In the genomic region with DNA sequence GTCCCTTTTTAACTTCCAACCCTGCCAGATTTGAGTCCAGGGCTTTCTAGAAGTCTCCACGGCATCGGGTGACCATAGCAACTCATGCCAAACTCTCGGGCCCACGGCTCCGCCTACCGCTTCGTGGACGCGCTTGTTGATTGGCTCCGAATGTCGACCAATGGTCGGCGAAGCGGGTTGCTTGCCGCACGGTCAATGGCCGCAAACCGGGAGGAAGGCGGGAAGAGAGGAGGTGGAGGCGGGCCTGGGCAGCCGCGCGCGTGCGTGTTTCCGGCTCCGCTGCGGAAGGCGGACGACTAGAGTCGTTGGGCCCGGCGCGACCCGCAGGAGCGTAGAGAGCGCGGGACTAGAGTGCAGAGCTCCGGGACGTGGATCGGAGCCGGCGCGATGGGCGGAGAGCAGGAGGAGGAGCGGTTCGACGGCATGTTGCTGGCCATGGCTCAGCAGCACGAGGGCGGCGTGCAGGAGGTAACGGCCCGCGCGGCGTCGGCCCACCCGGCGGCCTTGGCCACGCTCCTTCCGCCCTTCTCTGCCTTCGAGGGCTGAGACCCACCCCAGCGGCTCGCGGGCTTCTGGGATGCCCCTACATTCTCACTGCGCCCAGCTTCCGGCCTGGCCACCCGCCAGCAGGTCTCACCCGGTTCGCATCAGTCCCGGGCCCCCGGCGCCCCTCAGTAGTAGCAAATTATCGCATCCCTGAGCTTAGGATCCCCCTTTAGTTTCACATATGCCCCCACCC, we compare ENCODE assay signal across 8 cellular contexts.
DNase-seq lines count a peak whose midpoint lies in the region; ATAC-seq and TF ChIP-seq lines count a peak whose summit lies in the region.

A gene (plus strand): TSS at position 282 of the 739 bp plus-strand sequence. CDS start 106 bp downstream, at position 388.

- H3K27me3 ChIP-seq in GM06990 (replicated peaks; ENCODE audit: control insufficient read depth, insufficient read depth, low read length) = no peaks in the 10 kb centered on the region

- peaks cover 8% of the 10 kb centered on the region for H3K36me3 ChIP-seq in GM06990 (ENCODE audit: control insufficient read depth, insufficient read depth, low read length)

- H3K9me3 Mint-ChIP-seq in activated naive CD4-positive, alpha-beta T cell treated with anti-CD3 and anti-CD28 coated beads, Interleukin-2, amount 50 U/mL, for 24 hours = no peaks in the 10 kb centered on the region

- TF ChIP-seq CTCF in GM06990 (IDR thresholded peaks at IDR 0.05; ENCODE audit: insufficient read depth, low read length, poor library complexity, severe bottlenecking) = no peak

- H3K4me1 Mint-ChIP-seq in activated naive CD4-positive, alpha-beta T cell treated with anti-CD3 and anti-CD28 coated beads, Interleukin-2, amount 50 U/mL, for 24 hours = peaks cover 34% of the 10 kb centered on the region

- H3K4me3 Mint-ChIP-seq in activated naive CD4-positive, alpha-beta T cell treated with anti-CD3 and anti-CD28 coated beads, Interleukin-2, amount 50 U/mL, for 24 hours = peak within 1 kb of the TSS; percentile 97

- peak within 1 kb of the TSS; percentile 98 for H3K27ac Mint-ChIP-seq in activated naive CD4-positive, alpha-beta T cell treated with anti-CD3 and anti-CD28 coated beads, Interleukin-2, amount 50 U/mL, for 24 hours

- H3K27me3 Mint-ChIP-seq in activated naive CD4-positive, alpha-beta T cell treated with anti-CD3 and anti-CD28 coated beads, Interleukin-2, amount 50 U/mL, for 24 hours = no peaks in the 10 kb centered on the region

- H3K4me3 ChIP-seq in GM06990 (replicated peaks; ENCODE audit: low read depth, low read length) = peak within 1 kb of the TSS; percentile 89

- H3K36me3 Mint-ChIP-seq in activated naive CD4-positive, alpha-beta T cell treated with anti-CD3 and anti-CD28 coated beads, Interleukin-2, amount 50 U/mL, for 24 hours = peaks cover 12% of the 10 kb centered on the region

- ATAC-seq in HG02588 (IDR thresholded peaks at IDR 0.05; ENCODE audit: unreplicated experiment) (peak; percentile 91), SK-N-SH treated with all-trans-retinoic acid at 6 μM for 48 hours (peak; percentile 98)

- DNase-seq in GM06990 (ENCODE audit: extremely low read depth, insufficient read length) (peak; percentile 98), NCI-H1092 (lab: John Stamatoyannopoulos, UW) (peak; percentile 99), germinal center (ENCODE audit: low spot score) (peak; percentile 97), non-pigmented ciliary epithelial cell (ENCODE audit: low read depth) (peak; percentile 87), superior temporal gyrus (ENCODE audit: extremely low spot score) (peak; percentile 99)

TF ChIP-seq in SK-N-SH treated with all-trans-retinoic acid at 6 μM for 48 hours, 23 proteins besides CTCF, POLR2A, EP300 and RAD21:
- TF ChIP-seq, protein P1, sequence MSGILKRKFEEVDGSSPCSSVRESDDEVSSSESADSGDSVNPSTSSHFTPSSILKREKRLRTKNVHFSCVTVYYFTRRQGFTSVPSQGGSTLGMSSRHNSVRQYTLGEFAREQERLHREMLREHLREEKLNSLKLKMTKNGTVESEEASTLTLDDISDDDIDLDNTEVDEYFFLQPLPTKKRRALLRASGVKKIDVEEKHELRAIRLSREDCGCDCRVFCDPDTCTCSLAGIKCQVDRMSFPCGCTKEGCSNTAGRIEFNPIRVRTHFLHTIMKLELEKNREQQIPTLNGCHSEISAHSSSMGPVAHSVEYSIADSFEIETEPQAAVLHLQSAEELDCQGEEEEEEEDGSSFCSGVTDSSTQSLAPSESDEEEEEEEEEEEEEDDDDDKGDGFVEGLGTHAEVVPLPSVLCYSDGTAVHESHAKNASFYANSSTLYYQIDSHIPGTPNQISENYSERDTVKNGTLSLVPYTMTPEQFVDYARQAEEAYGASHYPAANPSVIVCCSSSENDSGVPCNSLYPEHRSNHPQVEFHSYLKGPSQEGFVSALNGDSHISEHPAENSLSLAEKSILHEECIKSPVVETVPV (CRISPR knock-in tag; IDR thresholded peaks at IDR 0.05) = no peak
- no peak for TF ChIP-seq TCF4 (CRISPR knock-in tag; IDR thresholded peaks at IDR 0.05; ENCODE audit: borderline replicate concordance)
- TF ChIP-seq ZNF8 (CRISPR knock-in tag; IDR thresholded peaks at IDR 0.05) = no peak
- TF ChIP-seq, protein P2, sequence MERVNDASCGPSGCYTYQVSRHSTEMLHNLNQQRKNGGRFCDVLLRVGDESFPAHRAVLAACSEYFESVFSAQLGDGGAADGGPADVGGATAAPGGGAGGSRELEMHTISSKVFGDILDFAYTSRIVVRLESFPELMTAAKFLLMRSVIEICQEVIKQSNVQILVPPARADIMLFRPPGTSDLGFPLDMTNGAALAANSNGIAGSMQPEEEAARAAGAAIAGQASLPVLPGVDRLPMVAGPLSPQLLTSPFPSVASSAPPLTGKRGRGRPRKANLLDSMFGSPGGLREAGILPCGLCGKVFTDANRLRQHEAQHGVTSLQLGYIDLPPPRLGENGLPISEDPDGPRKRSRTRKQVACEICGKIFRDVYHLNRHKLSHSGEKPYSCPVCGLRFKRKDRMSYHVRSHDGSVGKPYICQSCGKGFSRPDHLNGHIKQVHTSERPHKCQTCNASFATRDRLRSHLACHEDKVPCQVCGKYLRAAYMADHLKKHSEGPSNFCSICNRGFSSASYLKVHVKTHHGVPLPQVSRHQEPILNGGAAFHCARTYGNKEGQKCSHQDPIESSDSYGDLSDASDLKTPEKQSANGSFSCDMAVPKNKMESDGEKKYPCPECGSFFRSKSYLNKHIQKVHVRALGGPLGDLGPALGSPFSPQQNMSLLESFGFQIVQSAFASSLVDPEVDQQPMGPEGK (CRISPR knock-in tag; IDR thresholded peaks at IDR 0.05; ENCODE audit: borderline replicate concordance) = no peak
- no peak for TF ChIP-seq ZNF70 (CRISPR knock-in tag; IDR thresholded peaks at IDR 0.05)
- TF ChIP-seq ZNF565 (CRISPR knock-in tag; conservative IDR thresholded peaks at IDR 0.05; ENCODE audit: low read depth) = no peak
- TF ChIP-seq, protein P3, sequence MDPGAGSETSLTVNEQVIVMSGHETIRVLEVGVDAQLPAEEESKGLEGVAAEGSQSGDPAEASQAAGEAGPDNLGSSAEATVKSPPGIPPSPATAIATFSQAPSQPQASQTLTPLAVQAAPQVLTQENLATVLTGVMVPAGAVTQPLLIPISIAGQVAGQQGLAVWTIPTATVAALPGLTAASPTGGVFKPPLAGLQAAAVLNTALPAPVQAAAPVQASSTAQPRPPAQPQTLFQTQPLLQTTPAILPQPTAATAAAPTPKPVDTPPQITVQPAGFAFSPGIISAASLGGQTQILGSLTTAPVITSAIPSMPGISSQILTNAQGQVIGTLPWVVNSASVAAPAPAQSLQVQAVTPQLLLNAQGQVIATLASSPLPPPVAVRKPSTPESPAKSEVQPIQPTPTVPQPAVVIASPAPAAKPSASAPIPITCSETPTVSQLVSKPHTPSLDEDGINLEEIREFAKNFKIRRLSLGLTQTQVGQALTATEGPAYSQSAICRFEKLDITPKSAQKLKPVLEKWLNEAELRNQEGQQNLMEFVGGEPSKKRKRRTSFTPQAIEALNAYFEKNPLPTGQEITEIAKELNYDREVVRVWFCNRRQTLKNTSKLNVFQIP (CRISPR knock-in tag; IDR thresholded peaks at IDR 0.05; ENCODE audit: borderline replicate concordance, low read depth) = no peak
- TF ChIP-seq ESRRG (CRISPR knock-in tag; IDR thresholded peaks at IDR 0.05) = no peak
- TF ChIP-seq ISL1 (CRISPR knock-in tag; IDR thresholded peaks at IDR 0.05) = no peak
- TF ChIP-seq TOX (CRISPR knock-in tag; IDR thresholded peaks at IDR 0.05; ENCODE audit: borderline replicate concordance) = no peak
- TF ChIP-seq ZFP3 (CRISPR knock-in tag; IDR thresholded peaks at IDR 0.05) = no peak

Comparison
In these comparisons a context has a peak if more than half of its experiments do, and no peak if none do; other contexts are left out.
1. Peak in every context shown above with its lines: DNase-seq, ATAC-seq and H3K4me3 ChIP-seq.